In genomic region chr17:32958418-32958817, GRCh38 we compare ENCODE assay signal across 26 cellular contexts. TPM values are rescaled to one million over a fixed set of nuclear protein-coding genes. Genes with fewer than 3 reads are reported as not detected.
DNase-seq lines count a peak whose midpoint lies in the region; ATAC-seq and TF ChIP-seq lines count a peak whose summit lies in the region.
"Had no signal": no experiment of that assay in that cellular context is flagged by ENCODE, and none has a peak within 500 bp of the region (broad histone marks: within the 10 kb centered on the region; RNA-seq: fewer than 3 reads in every experiment).

No MANE protein-coding gene starts in this region.

- H3K9me3 Mint-ChIP-seq in activated T-cell treated with anti-CD3 and anti-CD28 coated beads, Interleukin-2, amount 50 U/mL, for 24 hours: no peaks in the 10 kb centered on the region
- H3K9me3 Mint-ChIP-seq in activated CD8-positive, alpha-beta T cell treated with anti-CD3 and anti-CD28 coated beads, Interleukin-2, amount 10 ng/mL, durations not matched to agents 7 days and 5 days (ENCODE audit: insufficient read depth): no peaks in the 10 kb centered on the region
- H3K9me3 Mint-ChIP-seq: activated naive CD4-positive, alpha-beta T cell treated with anti-CD3 and anti-CD28 coated beads, Interleukin-2, amount 10 ng/mL, durations not matched to agents 7 days and 5 days; activated T-cell treated with anti-CD3 and anti-CD28 coated beads, Interleukin-2, amount 50 U/mL, for 72 hours; memory B cell; naive thymus-derived CD8-positive, alpha-beta T cell had no signal

- no peak overlapping the region for H3K27ac Mint-ChIP-seq in activated T-cell treated with anti-CD3 and anti-CD28 coated beads, Interleukin-2, amount 50 U/mL, for 24 hours
- H3K27ac Mint-ChIP-seq in activated CD8-positive, alpha-beta T cell treated with anti-CD3 and anti-CD28 coated beads, Interleukin-2, amount 10 ng/mL, durations not matched to agents 7 days and 5 days: no peak overlapping the region
- H3K27ac Mint-ChIP-seq: activated T-cell treated with anti-CD3 and anti-CD28 coated beads, Interleukin-2, amount 50 U/mL, for 72 hours; CD8-positive, alpha-beta memory T cell; memory B cell had no signal

- no peaks in the 10 kb centered on the region for H3K36me3 Mint-ChIP-seq in activated T-cell treated with anti-CD3 and anti-CD28 coated beads, Interleukin-2, amount 50 U/mL, for 24 hours (ENCODE audit: low read depth)
- H3K36me3 Mint-ChIP-seq in activated CD8-positive, alpha-beta T cell treated with anti-CD3 and anti-CD28 coated beads, Interleukin-2, amount 10 ng/mL, durations not matched to agents 7 days and 5 days (ENCODE audit: low read depth): no peaks in the 10 kb centered on the region
- H3K36me3 Mint-ChIP-seq: activated naive CD4-positive, alpha-beta T cell treated with anti-CD3 and anti-CD28 coated beads, Interleukin-2, amount 10 ng/mL, durations not matched to agents 7 days and 5 days; memory B cell; naive thymus-derived CD8-positive, alpha-beta T cell had no signal

- no peaks in the 10 kb centered on the region for H3K4me1 Mint-ChIP-seq in activated T-cell treated with anti-CD3 and anti-CD28 coated beads, Interleukin-2, amount 50 U/mL, for 24 hours (ENCODE audit: low read depth)
- no peaks in the 10 kb centered on the region for H3K4me1 Mint-ChIP-seq in activated CD8-positive, alpha-beta T cell treated with anti-CD3 and anti-CD28 coated beads, Interleukin-2, amount 10 ng/mL, durations not matched to agents 7 days and 5 days (ENCODE audit: low read depth)
- H3K4me1 Mint-ChIP-seq: activated naive CD4-positive, alpha-beta T cell treated with anti-CD3 and anti-CD28 coated beads, Interleukin-2, amount 10 ng/mL, durations not matched to agents 7 days and 5 days; CD8-positive, alpha-beta memory T cell; memory B cell; naive thymus-derived CD8-positive, alpha-beta T cell had no signal

- TF ChIP-seq CTCF in AG04449 (IDR thresholded peaks at IDR 0.05; ENCODE audit: insufficient read depth, low read length, missing control alignments): no peak

- no peak for ATAC-seq in GM18520 (IDR thresholded peaks at IDR 0.05; ENCODE audit: unreplicated experiment)
- ATAC-seq in activated CD8-positive, alpha-beta T cell treated with anti-CD3 and anti-CD28 coated beads, Interleukin-2, amount 10 ng/mL, durations not matched to agents 7 days and 5 days: no peak
- ATAC-seq: activated CD4-positive, CD25-positive, alpha-beta regulatory T cell treated with anti-CD3 and anti-CD28 coated beads, Interleukin-2, amount 50 U/mL, for 24 hours; activated T-cell treated with anti-CD3 and anti-CD28 coated beads, Interleukin-2, amount 50 U/mL, for 72 hours; naive thymus-derived CD8-positive, alpha-beta T cell had no signal

- H3K4me3 ChIP-seq in AG04449 (ENCODE audit: low read depth, low read length): no peak overlapping the region
- H3K4me3 ChIP-seq: sigmoid colon, suprapubic skin had no signal

- DNase-seq in AG04449 (ENCODE audit: low read depth, low spot score): peak; percentile 31
- peak; percentile 44 for DNase-seq in DMS79 treated with DMSO at 0.1 percent for 48 hours (lab: John Stamatoyannopoulos, UW)
- DNase-seq in NCI-H446 treated with DMSO at 0.1 percent for 48 hours (lab: John Stamatoyannopoulos, UW): peak; percentile 4
- peak; percentile 75 for DNase-seq in fibroblast of peridontal ligament (ENCODE audit: extremely low read depth)
- no peak for DNase-seq in NCI-H510A treated with DMSO at 0.1 percent for 48 hours (lab: John Stamatoyannopoulos, UW)
- DNase-seq in activated T-cell treated with anti-CD3 and anti-CD28 coated beads, Interleukin-2, amount 50 U/mL, for 24 hours: no peak
- no peak for DNase-seq in activated CD8-positive, alpha-beta T cell treated with anti-CD3 and anti-CD28 coated beads, Interleukin-2, amount 10 ng/mL, durations not matched to agents 7 days and 5 days
- DNase-seq: ACHN; activated naive CD4-positive, alpha-beta T cell treated with anti-CD3 and anti-CD28 coated beads, Interleukin-2, amount 10 ng/mL, durations not matched to agents 7 days and 5 days; activated T-cell treated with anti-CD3 and anti-CD28 coated beads, Interleukin-2, amount 50 U/mL, for 72 hours; anterior cingulate cortex; caudate nucleus; CD8-positive, alpha-beta memory T cell; DND-41; kidney glomerular epithelial cell; naive thymus-derived CD8-positive, alpha-beta T cell; NCI-H1436 treated with DMSO at 0.1 percent for 48 hours; NCI-H226; posterior cingulate gyrus; RPMI8226; sigmoid colon had no signal

- CTCF ChIA-PET in AG04449 (lab: Yijun Ruan, JAX): interaction anchor here (1.2 kb wide), 1 partner anchor 15 kb away, joined by 3 read pairs; no protein-coding TSS in a partner anchor
- CTCF ChIA-PET in activated CD8-positive, alpha-beta T cell treated with anti-CD3 and anti-CD28 coated beads, Interleukin-2, amount 10 ng/mL, durations not matched to agents 7 days and 5 days (lab: Charles Lee): no interaction called here

- H3K4me3 Mint-ChIP-seq in activated T-cell treated with anti-CD3 and anti-CD28 coated beads, Interleukin-2, amount 50 U/mL, for 24 hours: no peak overlapping the region
- H3K4me3 Mint-ChIP-seq in activated CD8-positive, alpha-beta T cell treated with anti-CD3 and anti-CD28 coated beads, Interleukin-2, amount 10 ng/mL, durations not matched to agents 7 days and 5 days: no peak overlapping the region
- H3K4me3 Mint-ChIP-seq: activated naive CD4-positive, alpha-beta T cell treated with anti-CD3 and anti-CD28 coated beads, Interleukin-2, amount 10 ng/mL, durations not matched to agents 7 days and 5 days; activated T-cell treated with anti-CD3 and anti-CD28 coated beads, Interleukin-2, amount 50 U/mL, for 72 hours; CD8-positive, alpha-beta memory T cell; memory B cell; naive thymus-derived CD8-positive, alpha-beta T cell had no signal

- peaks cover 47% of the 10 kb centered on the region for H3K27me3 Mint-ChIP-seq in activated T-cell treated with anti-CD3 and anti-CD28 coated beads, Interleukin-2, amount 50 U/mL, for 24 hours
- peaks cover 20% of the 10 kb centered on the region for H3K27me3 Mint-ChIP-seq in activated CD8-positive, alpha-beta T cell treated with anti-CD3 and anti-CD28 coated beads, Interleukin-2, amount 10 ng/mL, durations not matched to agents 7 days and 5 days (ENCODE audit: low read depth)

- POLR2A ChIA-PET in AG04449 (lab: Yijun Ruan, JAX): no interaction called here
- POLR2A ChIA-PET in activated CD8-positive, alpha-beta T cell treated with anti-CD3 and anti-CD28 coated beads, Interleukin-2, amount 10 ng/mL, durations not matched to agents 7 days and 5 days (lab: Charles Lee): no interaction called here

RNA-seq across cellular contexts. Expression of gene TMEM98, which starts 30.5 kb away (rescaled TPM):
- not detected for total RNA-seq in activated CD8-positive, alpha-beta T cell treated with anti-CD3 and anti-CD28 coated beads, Interleukin-2, amount 10 ng/mL, durations not matched to agents 7 days and 5 days
- total RNA-seq: naive thymus-derived CD8-positive, alpha-beta T cell had no signal

RNA-seq across cellular contexts. Expression of gene SPACA3, which starts 33.2 kb away (rescaled TPM):
- total RNA-seq in activated CD8-positive, alpha-beta T cell treated with anti-CD3 and anti-CD28 coated beads, Interleukin-2, amount 10 ng/mL, durations not matched to agents 7 days and 5 days: not detected
- total RNA-seq: activated T-cell treated with anti-CD3 and anti-CD28 coated beads, Interleukin-2, amount 50 U/mL, for 72 hours; CD8-positive, alpha-beta memory T cell; glomerular endothelial cell; naive thymus-derived CD8-positive, alpha-beta T cell; sigmoid colon had no signal

Comparison
In these comparisons a context has a peak if more than half of its experiments do, and no peak if none do; other contexts are left out.
1. DNase-seq: peak in AG04449 (single experiment), DMS79 treated with DMSO at 0.1 percent for 48 hours (single experiment), NCI-H446 treated with DMSO at 0.1 percent for 48 hours (single experiment) and fibroblast of peridontal ligament (single experiment); none in NCI-H510A treated with DMSO at 0.1 percent for 48 hours (single experiment), activated T-cell treated with anti-CD3 and anti-CD28 coated beads, Interleukin-2, amount 50 U/mL, for 24 hours (single experiment) and activated CD8-positive, alpha-beta T cell treated with anti-CD3 and anti-CD28 coated beads, Interleukin-2, amount 10 ng/mL, durations not matched to agents 7 days and 5 days (single experiment).